In genomic region chr3:42979044-42979962, GRCh38 we compare ENCODE assay signal across 9 cellular contexts. TPM values are rescaled to one million over a fixed set of nuclear protein-coding genes. Genes with fewer than 3 reads are reported as not detected.
DNase-seq lines count a peak whose midpoint lies in the region; ATAC-seq, FAIRE-seq and TF ChIP-seq lines count a peak whose summit lies in the region.
"Had no signal": no experiment of that assay in that cellular context is flagged by ENCODE, and none has a peak within 500 bp of the region (broad histone marks: within the 10 kb centered on the region; RNA-seq: fewer than 3 reads in every experiment).

Gene GASK1A (plus strand): TSS chr3:42979311. CDS start chr3:42979643, 332 bp downstream.

- no peak for TF ChIP-seq POLR2A in H54 (IDR thresholded peaks at IDR 0.05; ENCODE audit: low read depth, low read length)

- intact Hi-C loops in sciatic nerve (cut with DNase I) = no loop called here

- no peak within 1 kb of the TSS for H3K27ac ChIP-seq in iPS-18a (ENCODE audit: low read length)
- H3K27ac ChIP-seq: SJSA1 had no signal

- ATAC-seq in activated naive CD8-positive, alpha-beta T cell treated with anti-CD3 and anti-CD28 coated beads, Interleukin-2, amount 10 ng/mL, durations not matched to agents 7 days and 5 days (ENCODE audit: low read depth) = peak; percentile 66
- ATAC-seq in sciatic nerve = peak; percentile 82
- ATAC-seq in GM19351 (IDR thresholded peaks at IDR 0.05; ENCODE audit: unreplicated experiment) = no peak

- H3K4me1 Mint-ChIP-seq in activated naive CD8-positive, alpha-beta T cell treated with anti-CD3 and anti-CD28 coated beads, Interleukin-2, amount 10 ng/mL, durations not matched to agents 7 days and 5 days = peaks cover 7% of the 10 kb centered on the region

- FAIRE-seq in H54 (lab: Jason Lieb, UNC) = no peak

- H3K9me3 Mint-ChIP-seq in activated naive CD8-positive, alpha-beta T cell treated with anti-CD3 and anti-CD28 coated beads, Interleukin-2, amount 10 ng/mL, durations not matched to agents 7 days and 5 days = peaks cover 17% of the 10 kb centered on the region

- H3K4me3 ChIP-seq in iPS-18a (ENCODE audit: low read length) = peak within 1 kb of the TSS; percentile 85
- H3K4me3 ChIP-seq: SJSA1 had no signal

- peak within 1 kb of the TSS; percentile 72 for H3K4me3 Mint-ChIP-seq in activated naive CD8-positive, alpha-beta T cell treated with anti-CD3 and anti-CD28 coated beads, Interleukin-2, amount 10 ng/mL, durations not matched to agents 7 days and 5 days

- H3K4me1 ChIP-seq in iPS-18a (ENCODE audit: control insufficient read depth, low read depth, low read length) = peaks cover 33% of the 10 kb centered on the region
- H3K4me1 ChIP-seq: SJSA1 had no signal

- no peak within 1 kb of the TSS for H3K27ac Mint-ChIP-seq in activated naive CD8-positive, alpha-beta T cell treated with anti-CD3 and anti-CD28 coated beads, Interleukin-2, amount 10 ng/mL, durations not matched to agents 7 days and 5 days

- peak within 1 kb of the TSS; percentile 63 for H3K9ac ChIP-seq in iPS-18a (ENCODE audit: low read length)

- DNase-seq in EL (peak; percentile 17), NCI-H1105 (lab: John Stamatoyannopoulos, UW) (peak; percentile 11), sciatic nerve (ENCODE audit: low spot score) (peak; percentile 82), H54 (ENCODE audit: insufficient read length, low spot score) (no peak), HUDEP-2 (lab: John Stamatoyannopoulos, UW; ENCODE audit: unreplicated experiment in 76 of 76) (no peak)
- DNase-seq in activated naive CD8-positive, alpha-beta T cell treated with anti-CD3 and anti-CD28 coated beads, Interleukin-2, amount 10 ng/mL, durations not matched to agents 7 days and 5 days = peak; percentile 46

- no peaks in the 10 kb centered on the region for H3K36me3 Mint-ChIP-seq in activated naive CD8-positive, alpha-beta T cell treated with anti-CD3 and anti-CD28 coated beads, Interleukin-2, amount 10 ng/mL, durations not matched to agents 7 days and 5 days

- no peaks in the 10 kb centered on the region for H3K36me3 ChIP-seq in iPS-18a (ENCODE audit: control insufficient read depth, low read depth, low read length)
- H3K36me3 ChIP-seq: SJSA1 had no signal

- peaks cover 40% of the 10 kb centered on the region for H3K27me3 Mint-ChIP-seq in activated naive CD8-positive, alpha-beta T cell treated with anti-CD3 and anti-CD28 coated beads, Interleukin-2, amount 10 ng/mL, durations not matched to agents 7 days and 5 days

- peaks cover 11% of the 10 kb centered on the region for H3K9me3 ChIP-seq in iPS-18a (ENCODE audit: control insufficient read depth, low read depth, low read length)
- H3K9me3 ChIP-seq: SJSA1 had no signal

- peaks cover 39% of the 10 kb centered on the region for H3K27me3 ChIP-seq in iPS-18a (ENCODE audit: control insufficient read depth, insufficient read depth, low read length)

- POLR2A ChIA-PET in activated naive CD8-positive, alpha-beta T cell treated with anti-CD3 and anti-CD28 coated beads, Interleukin-2, amount 10 ng/mL, durations not matched to agents 7 days and 5 days (lab: Charles Lee) = no interaction called here

RNA-seq across cellular contexts. Expression of gene GASK1A, which starts in this region (rescaled TPM):
- not detected for total RNA-seq in activated naive CD8-positive, alpha-beta T cell treated with anti-CD3 and anti-CD28 coated beads, Interleukin-2, amount 10 ng/mL, durations not matched to agents 7 days and 5 days
- 17.8 TPM for total RNA-seq in sciatic nerve
- total RNA-seq: SJSA1 had no signal

Comparison
In these comparisons a context has a peak if more than half of its experiments do, and no peak if none do; other contexts are left out.
1. RNA of gene GASK1A (total RNA-seq): 17.8 TPM in sciatic nerve (single experiment); not detected in activated naive CD8-positive, alpha-beta T cell treated with anti-CD3 and anti-CD28 coated beads, Interleukin-2, amount 10 ng/mL, durations not matched to agents 7 days and 5 days; every median in the first group is over 10 times any median in the second.
2. Peak in DNase-seq and ATAC-seq in activated naive CD8-positive, alpha-beta T cell treated with anti-CD3 and anti-CD28 coated beads, Interleukin-2, amount 10 ng/mL, durations not matched to agents 7 days and 5 days; RNA of the gene not detected or under 1 TPM.
3. DNase-seq: peak in EL (single experiment), NCI-H1105 (single experiment) and sciatic nerve (single experiment); none in H54 (single experiment) and HUDEP-2 (0 of 76).